In genomic region chr1:230066466-230067404, GRCh38 we compare ENCODE assay signal across 1 cellular context.
TF ChIP-seq lines count a peak whose summit lies in the region.

GALNT2 (plus strand) TSS chr1:230067238; CDS start chr1:230067281, 43 bp downstream.

TF ChIP-seq in SK-N-SH, 30 proteins besides CTCF, POLR2A, EP300 and RAD21 (continued from another document):
- no peak for TF ChIP-seq USF2 (IDR thresholded peaks at IDR 0.05; ENCODE audit: borderline replicate concordance, low read depth, low read length)
- TF ChIP-seq MXI1 (IDR thresholded peaks at IDR 0.05; ENCODE audit: low read depth, low read length) = peak; percentile 67; the same call in 1 of the 2 replicates
- peak; percentile 49; the same call in 1 of the 2 replicates for TF ChIP-seq NRF1 (IDR thresholded peaks at IDR 0.05; ENCODE audit: low read depth, low read length)
- TF ChIP-seq RFX5 (IDR thresholded peaks at IDR 0.05; ENCODE audit: low read length) = no peak
- peak; percentile 71 for TF ChIP-seq POLR2AphosphoS5 (IDR thresholded peaks at IDR 0.05; ENCODE audit: low read depth, low read length)
- no peak for TF ChIP-seq YY1 (IDR thresholded peaks at IDR 0.05; ENCODE audit: low read depth)
- no peak for TF ChIP-seq CHD2 (IDR thresholded peaks at IDR 0.05; ENCODE audit: low read length, partially characterized antibody)
- no peak for TF ChIP-seq NFIC (IDR thresholded peaks at IDR 0.05; ENCODE audit: borderline replicate concordance)
- no peak for TF ChIP-seq FOSL2 (IDR thresholded peaks at IDR 0.05; ENCODE audit: borderline replicate concordance, low read depth)
- TF ChIP-seq SIN3A (IDR thresholded peaks at IDR 0.05; ENCODE audit: borderline replicate concordance, low read depth, low read length) = no peak; the same call in 1 of the 2 replicates
- TF ChIP-seq RXRA (IDR thresholded peaks at IDR 0.05; ENCODE audit: borderline replicate concordance, low read depth) = no peak
- no peak for TF ChIP-seq GATA2 (CRISPR knock-in tag; IDR thresholded peaks at IDR 0.05)
- no peak for TF ChIP-seq RCOR1 (IDR thresholded peaks at IDR 0.05; ENCODE audit: low read length)
- no peak for TF ChIP-seq TCF12 (IDR thresholded peaks at IDR 0.05)
- no peak for TF ChIP-seq JUND (IDR thresholded peaks at IDR 0.05)
- no peak for TF ChIP-seq MEF2A (IDR thresholded peaks at IDR 0.05; ENCODE audit: borderline replicate concordance, low read depth)
- TF ChIP-seq TAF1 (IDR thresholded peaks at IDR 0.05; ENCODE audit: borderline replicate concordance, low read depth, low read length) = peak; percentile 79
- no peak for TF ChIP-seq FOXM1 (IDR thresholded peaks at IDR 0.05; ENCODE audit: low read depth)
- no peak for TF ChIP-seq TEAD4 (IDR thresholded peaks at IDR 0.05; ENCODE audit: borderline replicate concordance, insufficient read depth)
- peak; percentile 57; the same call in 1 of the 2 replicates for TF ChIP-seq ELF1 (IDR thresholded peaks at IDR 0.05)
- TF ChIP-seq USF1 (IDR thresholded peaks at IDR 0.05; ENCODE audit: borderline replicate concordance, low read depth) = no peak; the same call in 1 of the 2 replicates
TF ChIP-seq in SK-N-SH: peak in this region for 10.
